ENCODE assay signal across 8 cellular contexts in genomic region chr4:52712172-52712990, GRCh38. TPM values are rescaled to one million over a fixed set of nuclear protein-coding genes. Genes with fewer than 3 reads are reported as not detected.
DNase-seq lines count a peak whose midpoint lies in the region; ATAC-seq and TF ChIP-seq lines count a peak whose summit lies in the region.

No MANE protein-coding gene starts in this region.

- H3K4me2 ChIP-seq in GM23338 = peak overlapping the region; percentile 88

- H3K9me3 Mint-ChIP-seq in GM23338 (no peaks in the 10 kb centered on the region; the same call in 2 of the 3 replicates), natural killer cell (no peaks in the 10 kb centered on the region)

- H3K4me3 ChIP-seq in GM23338 = peak overlapping the region; percentile 94
- H3K4me3 ChIP-seq in fibroblast of mammary gland (ENCODE audit: control insufficient read depth, low read depth, low read length) = peak overlapping the region; percentile 87

- H3K36me3 Mint-ChIP-seq in GM23338 (ENCODE audit: low read depth) (peaks cover 47% of the 10 kb centered on the region), natural killer cell (no peaks in the 10 kb centered on the region)

- DNase-seq in EH (ENCODE audit: low read depth) (peak; percentile 97), GM23338 (ENCODE audit: low spot score) (peak; percentile 98), Kasumi-1 (lab: John Stamatoyannopoulos, UW) (peak; percentile 100), RPMI8226 (peak; percentile 94), fibroblast of mammary gland (ENCODE audit: low read depth) (peak; percentile 93), natural killer cell (peak; percentile 71)
- DNase-seq in activated T-helper 9 cell treated with anti-CD3 and anti-CD28 coated beads, Interleukin-2, amount 50 U/mL, for 16 hours (ENCODE audit: low read depth) = peak; percentile 98
- peak; percentile 89 to 94 (median 92) for DNase-seq in stimulated activated naive CD4-positive, alpha-beta T cell (lab: John Stamatoyannopoulos, UW)

- H3K27ac ChIP-seq in GM23338 (ENCODE audit: low read depth) = peak overlapping the region; percentile 92

- peaks cover 44% of the 10 kb centered on the region for H3F3A ChIP-seq in GM23338 (replicated peaks; ENCODE audit: low read depth)

- H3K27me3 ChIP-seq in GM23338 (ENCODE audit: insufficient read depth) = no peaks in the 10 kb centered on the region

- H3K27me3 Mint-ChIP-seq in GM23338 (ENCODE audit: insufficient read depth, low read depth, poor library complexity) (peaks cover 22% of the 10 kb centered on the region), natural killer cell (ENCODE audit: low read depth in 2 of 2) (no peaks in the 10 kb centered on the region)

- peaks cover 4% of the 10 kb centered on the region; the same call in 1 of the 2 replicates for H3K9me2 ChIP-seq in GM23338 (ENCODE audit: insufficient read depth)

- H4K20me1 ChIP-seq in GM23338 (replicated peaks; ENCODE audit: insufficient read depth) = peaks cover 16% of the 10 kb centered on the region

- peak overlapping the region; percentile 75; the same call in 1 of the 2 replicates for H2AFZ ChIP-seq in GM23338

- intact Hi-C loops in natural killer cell (cut with micrococcal nuclease) = loop anchor here (2.0 kb wide), 1 partner anchor 870 kb away; the partner anchor contains the start of gene DCUN1D4

- H3K4me3 Mint-ChIP-seq in GM23338 = peak overlapping the region; percentile 96
- peak overlapping the region; percentile 88 for H3K4me3 Mint-ChIP-seq in natural killer cell

- peaks cover 43% of the 10 kb centered on the region for H3K4me1 ChIP-seq in GM23338 (ENCODE audit: insufficient read depth)

- H3K79me2 ChIP-seq in GM23338 (replicated peaks; ENCODE audit: insufficient read depth) = peaks cover 29% of the 10 kb centered on the region

- H3K27ac Mint-ChIP-seq in GM23338 = peak overlapping the region; percentile 99
- H3K27ac Mint-ChIP-seq in natural killer cell = peak overlapping the region; percentile 53 to 68

- no peak for TF ChIP-seq CTCF in GM23338 (conservative IDR thresholded peaks at IDR 0.05; ENCODE audit: low read depth in 2 of 2)
- TF ChIP-seq CTCF in fibroblast of mammary gland (conservative IDR thresholded peaks at IDR 0.05; ENCODE audit: control insufficient read depth, insufficient read depth, low read depth, low read length) = no peak
- no peak for TF ChIP-seq CTCF in natural killer cell (IDR thresholded peaks at IDR 0.05)

- ATAC-seq in GM23338 (peak; percentile 97), natural killer cell (peak; percentile 90 to 98 (median 95))

- H3K36me3 ChIP-seq in GM23338 (ENCODE audit: insufficient read depth) = peaks cover 41% of the 10 kb centered on the region

- H3K4me1 Mint-ChIP-seq in GM23338 (peaks cover 40% of the 10 kb centered on the region), natural killer cell (peaks cover 12 to 31% of the 10 kb centered on the region in 2 donors)

TF ChIP-seq in GM23338, 12 proteins besides CTCF, POLR2A, EP300 and RAD21 (continues in another document):
- TF ChIP-seq EZH2 (IDR thresholded peaks at IDR 0.05; ENCODE audit: low read depth, unreplicated experiment) (no peak), NANOG (IDR thresholded peaks at IDR 0.05; ENCODE audit: borderline replicate concordance) (no peak), ZNF114 (CRISPR knock-in tag; IDR thresholded peaks at IDR 0.05) (no peak), STAT1 (IDR thresholded peaks at IDR 0.05; ENCODE audit: unreplicated experiment) (no peak), CREB1 (CRISPR knock-in tag; IDR thresholded peaks at IDR 0.05; ENCODE audit: low read depth) (peak; percentile 63; the same call in 1 of the 2 replicates), POLR2AphosphoS5 (IDR thresholded peaks at IDR 0.05; ENCODE audit: low read depth) (peak; percentile 97), ZNF331 (CRISPR knock-in tag; IDR thresholded peaks at IDR 0.05; ENCODE audit: low read depth) (no peak)
- TF ChIP-seq, protein P1, sequence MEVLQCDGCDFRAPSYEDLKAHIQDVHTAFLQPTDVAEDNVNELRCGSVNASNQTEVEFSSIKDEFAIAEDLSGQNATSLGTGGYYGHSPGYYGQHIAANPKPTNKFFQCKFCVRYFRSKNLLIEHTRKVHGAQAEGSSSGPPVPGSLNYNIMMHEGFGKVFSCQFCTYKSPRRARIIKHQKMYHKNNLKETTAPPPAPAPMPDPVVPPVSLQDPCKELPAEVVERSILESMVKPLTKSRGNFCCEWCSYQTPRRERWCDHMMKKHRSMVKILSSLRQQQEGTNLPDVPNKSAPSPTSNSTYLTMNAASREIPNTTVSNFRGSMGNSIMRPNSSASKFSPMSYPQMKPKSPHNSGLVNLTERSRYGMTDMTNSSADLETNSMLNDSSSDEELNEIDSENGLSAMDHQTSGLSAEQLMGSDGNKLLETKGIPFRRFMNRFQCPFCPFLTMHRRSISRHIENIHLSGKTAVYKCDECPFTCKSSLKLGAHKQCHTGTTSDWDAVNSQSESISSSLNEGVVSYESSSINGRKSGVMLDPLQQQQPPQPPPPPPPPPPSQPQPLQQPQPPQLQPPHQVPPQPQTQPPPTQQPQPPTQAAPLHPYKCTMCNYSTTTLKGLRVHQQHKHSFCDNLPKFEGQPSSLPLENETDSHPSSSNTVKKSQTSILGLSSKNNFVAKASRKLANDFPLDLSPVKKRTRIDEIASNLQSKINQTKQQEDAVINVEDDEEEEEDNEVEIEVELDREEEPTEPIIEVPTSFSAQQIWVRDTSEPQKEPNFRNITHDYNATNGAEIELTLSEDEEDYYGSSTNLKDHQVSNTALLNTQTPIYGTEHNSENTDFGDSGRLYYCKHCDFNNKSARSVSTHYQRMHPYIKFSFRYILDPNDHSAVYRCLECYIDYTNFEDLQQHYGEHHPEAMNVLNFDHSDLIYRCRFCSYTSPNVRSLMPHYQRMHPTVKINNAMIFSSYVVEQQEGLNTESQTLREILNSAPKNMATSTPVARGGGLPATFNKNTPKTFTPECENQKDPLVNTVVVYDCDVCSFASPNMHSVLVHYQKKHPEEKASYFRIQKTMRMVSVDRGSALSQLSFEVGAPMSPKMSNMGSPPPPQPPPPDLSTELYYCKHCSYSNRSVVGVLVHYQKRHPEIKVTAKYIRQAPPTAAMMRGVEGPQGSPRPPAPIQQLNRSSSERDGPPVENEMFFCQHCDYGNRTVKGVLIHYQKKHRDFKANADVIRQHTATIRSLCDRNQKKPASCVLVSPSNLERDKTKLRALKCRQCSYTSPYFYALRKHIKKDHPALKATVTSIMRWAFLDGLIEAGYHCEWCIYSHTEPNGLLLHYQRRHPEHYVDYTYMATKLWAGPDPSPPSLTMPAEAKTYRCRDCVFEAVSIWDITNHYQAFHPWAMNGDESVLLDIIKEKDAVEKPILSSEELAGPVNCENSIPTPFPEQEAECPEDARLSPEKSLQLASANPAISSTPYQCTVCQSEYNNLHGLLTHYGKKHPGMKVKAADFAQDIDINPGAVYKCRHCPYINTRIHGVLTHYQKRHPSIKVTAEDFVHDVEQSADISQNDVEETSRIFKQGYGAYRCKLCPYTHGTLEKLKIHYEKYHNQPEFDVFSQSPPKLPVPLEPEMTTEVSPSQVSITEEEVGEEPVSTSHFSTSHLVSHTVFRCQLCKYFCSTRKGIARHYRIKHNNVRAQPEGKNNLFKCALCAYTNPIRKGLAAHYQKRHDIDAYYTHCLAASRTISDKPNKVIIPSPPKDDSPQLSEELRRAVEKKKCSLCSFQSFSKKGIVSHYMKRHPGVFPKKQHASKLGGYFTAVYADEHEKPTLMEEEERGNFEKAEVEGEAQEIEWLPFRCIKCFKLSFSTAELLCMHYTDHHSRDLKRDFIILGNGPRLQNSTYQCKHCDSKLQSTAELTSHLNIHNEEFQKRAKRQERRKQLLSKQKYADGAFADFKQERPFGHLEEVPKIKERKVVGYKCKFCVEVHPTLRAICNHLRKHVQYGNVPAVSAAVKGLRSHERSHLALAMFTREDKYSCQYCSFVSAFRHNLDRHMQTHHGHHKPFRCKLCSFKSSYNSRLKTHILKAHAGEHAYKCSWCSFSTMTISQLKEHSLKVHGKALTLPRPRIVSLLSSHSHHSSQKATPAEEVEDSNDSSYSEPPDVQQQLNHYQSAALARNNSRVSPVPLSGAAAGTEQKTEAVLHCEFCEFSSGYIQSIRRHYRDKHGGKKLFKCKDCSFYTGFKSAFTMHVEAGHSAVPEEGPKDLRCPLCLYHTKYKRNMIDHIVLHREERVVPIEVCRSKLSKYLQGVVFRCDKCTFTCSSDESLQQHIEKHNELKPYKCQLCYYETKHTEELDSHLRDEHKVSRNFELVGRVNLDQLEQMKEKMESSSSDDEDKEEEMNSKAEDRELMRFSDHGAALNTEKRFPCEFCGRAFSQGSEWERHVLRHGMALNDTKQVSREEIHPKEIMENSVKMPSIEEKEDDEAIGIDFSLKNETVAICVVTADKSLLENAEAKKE (CRISPR knock-in tag; IDR thresholded peaks at IDR 0.05) = no peak
- TF ChIP-seq, protein P2, sequence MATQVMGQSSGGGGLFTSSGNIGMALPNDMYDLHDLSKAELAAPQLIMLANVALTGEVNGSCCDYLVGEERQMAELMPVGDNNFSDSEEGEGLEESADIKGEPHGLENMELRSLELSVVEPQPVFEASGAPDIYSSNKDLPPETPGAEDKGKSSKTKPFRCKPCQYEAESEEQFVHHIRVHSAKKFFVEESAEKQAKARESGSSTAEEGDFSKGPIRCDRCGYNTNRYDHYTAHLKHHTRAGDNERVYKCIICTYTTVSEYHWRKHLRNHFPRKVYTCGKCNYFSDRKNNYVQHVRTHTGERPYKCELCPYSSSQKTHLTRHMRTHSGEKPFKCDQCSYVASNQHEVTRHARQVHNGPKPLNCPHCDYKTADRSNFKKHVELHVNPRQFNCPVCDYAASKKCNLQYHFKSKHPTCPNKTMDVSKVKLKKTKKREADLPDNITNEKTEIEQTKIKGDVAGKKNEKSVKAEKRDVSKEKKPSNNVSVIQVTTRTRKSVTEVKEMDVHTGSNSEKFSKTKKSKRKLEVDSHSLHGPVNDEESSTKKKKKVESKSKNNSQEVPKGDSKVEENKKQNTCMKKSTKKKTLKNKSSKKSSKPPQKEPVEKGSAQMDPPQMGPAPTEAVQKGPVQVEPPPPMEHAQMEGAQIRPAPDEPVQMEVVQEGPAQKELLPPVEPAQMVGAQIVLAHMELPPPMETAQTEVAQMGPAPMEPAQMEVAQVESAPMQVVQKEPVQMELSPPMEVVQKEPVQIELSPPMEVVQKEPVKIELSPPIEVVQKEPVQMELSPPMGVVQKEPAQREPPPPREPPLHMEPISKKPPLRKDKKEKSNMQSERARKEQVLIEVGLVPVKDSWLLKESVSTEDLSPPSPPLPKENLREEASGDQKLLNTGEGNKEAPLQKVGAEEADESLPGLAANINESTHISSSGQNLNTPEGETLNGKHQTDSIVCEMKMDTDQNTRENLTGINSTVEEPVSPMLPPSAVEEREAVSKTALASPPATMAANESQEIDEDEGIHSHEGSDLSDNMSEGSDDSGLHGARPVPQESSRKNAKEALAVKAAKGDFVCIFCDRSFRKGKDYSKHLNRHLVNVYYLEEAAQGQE (IDR thresholded peaks at IDR 0.05; ENCODE audit: unreplicated experiment) = no peak

RNA-seq across cellular contexts. Expression of gene ERVMER34-1, which starts 38.8 kb away (rescaled TPM):
- 30.9 and 34.1 TPM in 2 replicates for total RNA-seq in GM23338 (2014; rRNA removed; shearing (Covaris generic))
- 14.5 and 15.9 TPM in 2 replicates for polyA plus RNA-seq in GM23338 (2016; fragmentation: Nextera tagmentation; extraction: Ambion mirVana)
- not detected for total RNA-seq in natural killer cell

RNA-seq across cellular contexts. Expression of gene USP46, which starts 53.3 kb away (rescaled TPM):
- 40.5 and 41.1 TPM in 2 replicates for total RNA-seq in GM23338 (2014; rRNA removed; shearing (Covaris generic))
- polyA plus RNA-seq in GM23338 (2016; fragmentation: Nextera tagmentation; extraction: Ambion mirVana) = 58.4 and 59.4 TPM in 2 replicates
- 10 to 100 TPM in 2 of 3 donors, 1 to 10 TPM in 1; 7.8 to 11.7 (median 10.3) TPM for total RNA-seq in natural killer cell

Comparison
In these comparisons a context has a peak if more than half of its experiments do, and no peak if none do; other contexts are left out.
1. Peak in every context shown above with its lines: DNase-seq, ATAC-seq, H3K4me3 ChIP-seq and H3K27ac ChIP-seq.
2. RNA of gene ERVMER34-1, which starts 38.8 kb away (total RNA-seq): 30.9 to 34.1 TPM in GM23338; not detected in natural killer cell; every median in the first group is over 10 times any median in the second.